ENCODE assay signal across 15 cellular contexts in genomic region chr2:105403241-105403784, GRCh38. TPM values are rescaled to one million over a fixed set of nuclear protein-coding genes. Genes with fewer than 3 reads are reported as not detected.
DNase-seq lines count a peak whose midpoint lies in the region; ATAC-seq, FAIRE-seq and TF ChIP-seq lines count a peak whose summit lies in the region.
"Had no signal": no experiment of that assay in that cellular context is flagged by ENCODE, and none has a peak within 500 bp of the region (broad histone marks: within the 10 kb centered on the region; RNA-seq: fewer than 3 reads in every experiment).

No MANE protein-coding gene starts in this region.

- peak overlapping the region in 1 of 2 donors; percentile 68 for H3K27ac ChIP-seq in right atrium auricular region
- peak overlapping the region; percentile 64 for H3K27ac ChIP-seq in duodenal mucosa (ENCODE audit: low read depth, low read length)
- H3K27ac ChIP-seq in muscle layer of duodenum (ENCODE audit: low read length): peak overlapping the region; percentile 48
- peak overlapping the region; percentile 71 to 76 for H3K27ac ChIP-seq in uterus
- no peak overlapping the region for H3K27ac ChIP-seq in kidney (ENCODE audit: low read depth in 2 of 2, low read length in 2 of 2)
- H3K27ac ChIP-seq: HL-60 had no signal

- H3K4me3 ChIP-seq in right atrium auricular region (no peak overlapping the region), duodenal mucosa (ENCODE audit: low read depth in 1 of 2, low read length in 2 of 2) (peak overlapping the region; percentile 18), muscle layer of duodenum (ENCODE audit: low read depth in 1 of 2, low read length in 2 of 2) (no peak overlapping the region), uterus (no peak overlapping the region), kidney (ENCODE audit: low read length in 2 of 2) (no peak overlapping the region)

- H3K9me3 ChIP-seq in right atrium auricular region (no peaks in the 10 kb centered on the region), duodenal mucosa (ENCODE audit: control insufficient read depth in 1 of 2, low read length in 2 of 2) (no peaks in the 10 kb centered on the region), muscle layer of duodenum (ENCODE audit: control insufficient read depth in 1 of 2, low read length in 2 of 2) (no peaks in the 10 kb centered on the region), uterus (no peaks in the 10 kb centered on the region), kidney (ENCODE audit: control insufficient read depth in 1 of 2, low read length in 2 of 2) (no peaks in the 10 kb centered on the region)

- peak; percentile 52 for DNase-seq in right atrium auricular region (ENCODE audit: low spot score)
- no peak for DNase-seq in left ventricle myocardium superior
- DNase-seq in uterus: no peak
- no peak for DNase-seq in ecto neural progenitor cell (ENCODE audit: low spot score)
- no peak for DNase-seq in kidney
- DNase-seq: activated naive CD4-positive, alpha-beta T cell treated with anti-CD3 and anti-CD28 coated beads, Interleukin-2, amount 50 U/mL, for 16 hours; DMS79 treated with DMSO at 0.1 percent for 48 hours; NCI-H345 had no signal

- no peak for TF ChIP-seq CTCF in right atrium auricular region (IDR thresholded peaks at IDR 0.05)
- TF ChIP-seq CTCF in uterus (IDR thresholded peaks at IDR 0.05): no peak
- no peak for TF ChIP-seq CTCF in kidney (IDR thresholded peaks at IDR 0.05; ENCODE audit: borderline replicate concordance, extremely low read depth, insufficient read depth)

- intact Hi-C loops in left ventricle myocardium superior (cut with micrococcal nuclease): no loop called here
- intact Hi-C loops in uterus (cut with DNase I; ENCODE audit: low total_unique reads): no loop called here
- intact Hi-C loops in kidney (cut with DNase I): no loop called here

- no peak for FAIRE-seq in kidney (lab: Jason Lieb, UNC)
- FAIRE-seq: colon, GM12891, TTC549 had no signal

- H3K36me3 ChIP-seq in right atrium auricular region: no peaks in the 10 kb centered on the region
- H3K36me3 ChIP-seq in duodenal mucosa (ENCODE audit: control insufficient read depth in 1 of 2, insufficient read depth in 2 of 2, low read length in 2 of 2): no peaks in the 10 kb centered on the region
- no peaks in the 10 kb centered on the region for H3K36me3 ChIP-seq in muscle layer of duodenum (ENCODE audit: control insufficient read depth in 1 of 2, insufficient read depth in 2 of 2, low read length in 2 of 2)
- H3K36me3 ChIP-seq in uterus: no peaks in the 10 kb centered on the region
- H3K36me3 ChIP-seq in kidney (ENCODE audit: control insufficient read depth in 1 of 2, insufficient read depth in 2 of 2, low read length in 2 of 2): no peaks in the 10 kb centered on the region

- no peak for TF ChIP-seq POLR2A in uterus (IDR thresholded peaks at IDR 0.05)

- H3K27me3 ChIP-seq in right atrium auricular region (no peaks in the 10 kb centered on the region), duodenal mucosa (ENCODE audit: control insufficient read depth in 1 of 2, insufficient read depth in 2 of 2, low read length in 2 of 2) (no peaks in the 10 kb centered on the region), muscle layer of duodenum (ENCODE audit: low read depth, low read length) (no peaks in the 10 kb centered on the region), uterus (no peaks in the 10 kb centered on the region)

- ATAC-seq in left ventricle myocardium superior (no peak), HG03521 (IDR thresholded peaks at IDR 0.05; ENCODE audit: unreplicated experiment) (no peak)

- H3K9ac ChIP-seq in duodenal mucosa (ENCODE audit: low read depth in 1 of 2, low read length in 2 of 2): peak overlapping the region; percentile 16 to 55
- H3K9ac ChIP-seq in kidney (ENCODE audit: low read length in 2 of 2): no peak overlapping the region

- peaks cover 0 to 24% of the 10 kb centered on the region in 2 donors for H3K4me1 ChIP-seq in right atrium auricular region
- peaks cover 27 to 29% of the 10 kb centered on the region in 2 donors for H3K4me1 ChIP-seq in duodenal mucosa (ENCODE audit: control insufficient read depth in 1 of 2, insufficient read depth in 2 of 2, low read length in 2 of 2)
- peaks cover 0 to 6% of the 10 kb centered on the region in 2 donors for H3K4me1 ChIP-seq in muscle layer of duodenum (ENCODE audit: control insufficient read depth in 1 of 2, insufficient read depth in 2 of 2, low read length in 2 of 2)
- H3K4me1 ChIP-seq in uterus: no peaks in the 10 kb centered on the region
- peaks cover 0 to 4% of the 10 kb centered on the region in 2 donors for H3K4me1 ChIP-seq in kidney (ENCODE audit: control insufficient read depth in 1 of 2, insufficient read depth in 1 of 2, low read depth in 1 of 2, low read length in 2 of 2)

RNA-seq across cellular contexts. Expression of gene FHL2, which starts 4.5 kb away (rescaled TPM):
- total RNA-seq in right atrium auricular region: 100 to 1,000 TPM; 141 to 356 TPM
- total RNA-seq in left ventricle myocardium superior: 1,772 TPM
- total RNA-seq in uterus: 100 to 1,000 TPM in 1 of 4 donors, 10 to 100 TPM in 3; 27.4 to 100 (median 62.7) TPM
- 75.9 TPM for total RNA-seq in kidney
- 23.4 TPM for polyA plus RNA-seq in kidney (ENCODE audit: insufficient read depth, low read depth, low replicate concordance)

Comparison
In these comparisons a context has a peak if more than half of its experiments do, and no peak if none do; other contexts are left out.
1. H3K27ac ChIP-seq: peak in duodenal mucosa (single experiment), muscle layer of duodenum (single experiment) and uterus (2 of 2); none in kidney (0 of 2).
2. H3K4me3 ChIP-seq: peak in duodenal mucosa (2 of 2); none in right atrium auricular region (0 of 2), muscle layer of duodenum (0 of 2), uterus (0 of 2) and kidney (0 of 2).
3. H3K9ac ChIP-seq: peak in duodenal mucosa (2 of 2); none in kidney (0 of 2).